Comparison of ENCODE assay signal across 2 cellular contexts in genomic region chr16:57686577-57686976, GRCh38.
TF ChIP-seq lines count a peak whose summit lies in the region.

No MANE protein-coding gene starts in this region.

TF ChIP-seq in Ishikawa, 13 proteins besides CTCF, POLR2A, EP300 and RAD21:
- TF ChIP-seq CEBPB (IDR thresholded peaks at IDR 0.05): no peak
- TF ChIP-seq CREB1 (IDR thresholded peaks at IDR 0.05; ENCODE audit: low read depth): no peak
- TF ChIP-seq TAF1 (IDR thresholded peaks at IDR 0.05; ENCODE audit: low read depth): no peak
- TF ChIP-seq MAX (IDR thresholded peaks at IDR 0.05): no peak
- TF ChIP-seq USF1 (IDR thresholded peaks at IDR 0.05): peak; percentile 57; the same call in 1 of the 2 replicates
- TF ChIP-seq ZBTB7A (IDR thresholded peaks at IDR 0.05; ENCODE audit: low read depth): no peak
- TF ChIP-seq REST (IDR thresholded peaks at IDR 0.05; ENCODE audit: low read depth): no peak

TF ChIP-seq in H1, 55 proteins besides CTCF, POLR2A, EP300 and RAD21:
- TF ChIP-seq KDM4A (IDR thresholded peaks at IDR 0.05; ENCODE audit: low read depth, low read length, severe bottlenecking): no peak
- no peak for TF ChIP-seq GABPA (IDR thresholded peaks at IDR 0.05; ENCODE audit: borderline replicate concordance, insufficient read depth, low read length)
- TF ChIP-seq USF2 (IDR thresholded peaks at IDR 0.05; ENCODE audit: low read length): 0 out of 2 replicates have a peak, but pooled peaks have one; percentile 14
- TF ChIP-seq HDAC6 (IDR thresholded peaks at IDR 0.05; ENCODE audit: low read depth, low read length): no peak
TF ChIP-seq in H1: peak in this region for 1.
